ENCODE assay signal across 8 cellular contexts in the genomic region with DNA sequence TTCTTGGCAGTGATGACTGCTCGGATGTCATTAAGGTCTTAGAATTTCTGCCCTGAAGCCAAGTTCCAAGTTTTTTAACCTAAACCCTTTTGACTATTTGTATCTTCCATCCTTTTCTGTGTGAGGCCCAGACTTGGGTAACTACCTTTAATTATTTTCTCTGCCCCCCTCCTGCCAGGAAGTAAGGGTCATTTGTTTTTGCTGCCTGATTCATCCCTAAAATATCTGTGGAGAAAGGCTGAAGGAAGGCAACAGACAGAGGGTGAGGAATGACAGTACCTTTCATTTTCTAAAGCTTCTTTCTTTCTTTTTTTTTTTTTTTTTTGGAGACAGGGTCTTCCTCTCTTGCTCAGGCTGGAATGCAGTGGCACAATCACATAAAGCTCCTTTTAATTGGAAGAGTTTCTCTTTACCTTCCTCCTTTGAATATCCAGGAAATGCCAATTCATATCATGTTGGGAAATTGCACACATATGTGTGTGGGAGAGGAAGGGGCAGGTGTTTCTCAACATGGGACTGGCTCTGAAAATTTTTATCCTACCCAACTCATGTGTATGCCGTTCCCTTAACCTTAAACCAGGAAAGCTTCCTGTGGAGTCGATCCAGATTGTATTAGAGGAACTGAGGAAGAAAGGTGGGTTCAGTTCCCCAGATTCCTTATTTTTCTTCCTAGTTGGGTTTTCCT. TPM values are rescaled to one million over a fixed set of nuclear protein-coding genes. Genes with fewer than 3 reads are reported as not detected.
DNase-seq lines count a peak whose midpoint lies in the region; ATAC-seq and TF ChIP-seq lines count a peak whose summit lies in the region.

No MANE protein-coding gene starts in this region.

- no peaks in the 10 kb centered on the region for H3K9me3 ChIP-seq in Peyer's patch
- H3K9me3 ChIP-seq in parathyroid adenoma (ENCODE audit: control insufficient read depth, low read length), result no peaks in the 10 kb centered on the region

- no peak for ATAC-seq in GM18870 (IDR thresholded peaks at IDR 0.05; ENCODE audit: unreplicated experiment)

- DNase-seq in EL (peak; percentile 78), Peyer's patch (no peak), epithelial cell of prostate (ENCODE audit: low read depth, low spot score) (no peak), SHP77 treated with DMSO at 0.1 percent for 48 hours (lab: John Stamatoyannopoulos, UW) (no peak), NCI-H1048 (lab: John Stamatoyannopoulos, UW) (no peak), HT-29 (ENCODE audit: low spot score) (no peak)

- H3K9ac ChIP-seq in parathyroid adenoma, result no peak overlapping the region

- H3K36me3 ChIP-seq in Peyer's patch (peaks cover 0 to 43% (median 0%) of the 10 kb centered on the region in 3 donors), parathyroid adenoma (ENCODE audit: control insufficient read depth, insufficient read depth, low read length) (no peaks in the 10 kb centered on the region)

- peak overlapping the region; percentile 77 for H2AFZ ChIP-seq in parathyroid adenoma

- H3K27ac ChIP-seq in Peyer's patch, result peak overlapping the region in 2 of 4 donors; percentile 78 to 88
- peak overlapping the region; percentile 81 for H3K27ac ChIP-seq in epithelial cell of prostate
- H3K27ac ChIP-seq in parathyroid adenoma, result no peak overlapping the region

- H3K27me3 ChIP-seq in Peyer's patch (no peaks in the 10 kb centered on the region), parathyroid adenoma (ENCODE audit: control insufficient read depth, insufficient read depth, low read length) (no peaks in the 10 kb centered on the region)

- H3K4me3 ChIP-seq in Peyer's patch (peak overlapping the region; percentile 74 to 92 (median 85)), parathyroid adenoma (ENCODE audit: low read depth, low read length) (peak overlapping the region; percentile 97)

- H3K4me1 ChIP-seq in Peyer's patch (peaks cover 0 to 11% (median 3%) of the 10 kb centered on the region in 4 donors), parathyroid adenoma (no peaks in the 10 kb centered on the region)

- no peak for TF ChIP-seq CTCF in Peyer's patch (IDR thresholded peaks at IDR 0.05)
- TF ChIP-seq CTCF in parathyroid adenoma (IDR thresholded peaks at IDR 0.05), result no peak

- H3K4me2 ChIP-seq in parathyroid adenoma (ENCODE audit: low read length), result peak overlapping the region; percentile 88

- H3K79me2 ChIP-seq in parathyroid adenoma, result no peaks in the 10 kb centered on the region

- TF ChIP-seq POLR2A in Peyer's patch (IDR thresholded peaks at IDR 0.05), result no peak

RNA-seq across cellular contexts. Expression of a gene that starts 1.0 kb away (rescaled TPM):
- 10 to 100 TPM; 34.7 to 82.1 (median 67.5) TPM for total RNA-seq in Peyer's patch
- total RNA-seq in HT-29 (2014; rRNA removed; shearing (Covaris generic)), result 76.1 and 84.4 TPM in 2 replicates

RNA-seq across cellular contexts. Expression of a gene that starts 6.2 kb away (rescaled TPM):
- 10 to 100 TPM in 3 of 4 donors, 1 to 10 TPM in 1; 7.2 to 56.0 (median 28.7) TPM for total RNA-seq in Peyer's patch
- 7.8 and 8.6 TPM in 2 replicates for total RNA-seq in HT-29 (2014; rRNA removed; shearing (Covaris generic))

RNA-seq across cellular contexts. Expression of a gene that starts 13.2 kb away (rescaled TPM):
- total RNA-seq in Peyer's patch, result 1 to 10 TPM; 2.3 to 9.9 (median 4.3) TPM
- total RNA-seq in HT-29 (2014; rRNA removed; shearing (Covaris generic)), result not detected in 2 replicates

RNA-seq across cellular contexts. Expression of a gene that starts 24.3 kb away (rescaled TPM):
- 100 to 1,000 TPM in 3 of 4 donors, 10 to 100 TPM in 1; 68.5 to 156 (median 139) TPM for total RNA-seq in Peyer's patch
- 82.9 and 86.2 TPM in 2 replicates for total RNA-seq in HT-29 (2014; rRNA removed; shearing (Covaris generic))

RNA-seq across cellular contexts. Expression of a gene that starts 24.5 kb away (rescaled TPM):
- not detected for total RNA-seq in Peyer's patch
- total RNA-seq in HT-29 (2014; rRNA removed; shearing (Covaris generic)), result 0.13 and 0.66 TPM in 2 replicates
